In genomic region chr13:76711515-76712182, GRCh38 we compare ENCODE assay signal across 1 cellular context.
TF ChIP-seq lines count a peak whose summit lies in the region.

No MANE protein-coding gene starts in this region.

TF ChIP-seq in SK-N-SH, 30 proteins besides CTCF, POLR2A, EP300 and RAD21 (continued from another document):
- TF ChIP-seq ZBTB33 (IDR thresholded peaks at IDR 0.05; ENCODE audit: borderline replicate concordance, low read depth): no peak
- TF ChIP-seq NFIC (IDR thresholded peaks at IDR 0.05; ENCODE audit: borderline replicate concordance): peak; percentile 82
- no peak for TF ChIP-seq FOXM1 (IDR thresholded peaks at IDR 0.05; ENCODE audit: low read depth)
- peak; percentile 32; the same call in 1 of the 2 replicates for TF ChIP-seq MAX (IDR thresholded peaks at IDR 0.05; ENCODE audit: low read depth)
- TF ChIP-seq MEF2A (IDR thresholded peaks at IDR 0.05; ENCODE audit: borderline replicate concordance, low read depth): no peak
- TF ChIP-seq NRF1 (IDR thresholded peaks at IDR 0.05; ENCODE audit: low read depth, low read length): no peak
- TF ChIP-seq TEAD4 (IDR thresholded peaks at IDR 0.05; ENCODE audit: borderline replicate concordance, insufficient read depth): peak; percentile 76; the same call in 1 of the 2 replicates
- TF ChIP-seq TAF1 (IDR thresholded peaks at IDR 0.05; ENCODE audit: borderline replicate concordance, low read depth, low read length): no peak
- TF ChIP-seq YY1 (IDR thresholded peaks at IDR 0.05; ENCODE audit: low read depth): no peak
- TF ChIP-seq TCF12 (IDR thresholded peaks at IDR 0.05): peak; percentile 87
